ENCODE assay signal across 1 cellular context in genomic region chr5:141603912-141604311, GRCh38.
TF ChIP-seq lines count a peak whose summit lies in the region.

No MANE protein-coding gene starts in this region.

TF ChIP-seq in GM23338, 12 proteins besides CTCF, POLR2A, EP300 and RAD21 (continued from another document):
- no peak for TF ChIP-seq JUNB (IDR thresholded peaks at IDR 0.05; ENCODE audit: unreplicated experiment)
- TF ChIP-seq ZNF462 (CRISPR knock-in tag; IDR thresholded peaks at IDR 0.05) = no peak
- no peak for TF ChIP-seq POLR2AphosphoS5 (IDR thresholded peaks at IDR 0.05; ENCODE audit: low read depth)
- TF ChIP-seq CREB1 (CRISPR knock-in tag; IDR thresholded peaks at IDR 0.05; ENCODE audit: low read depth) = no peak
- TF ChIP-seq EZH2phosphoT487 (IDR thresholded peaks at IDR 0.05; ENCODE audit: unreplicated experiment) = no peak
- no peak for TF ChIP-seq ZNF331 (CRISPR knock-in tag; IDR thresholded peaks at IDR 0.05; ENCODE audit: low read depth)
